ENCODE assay signal across 14 cellular contexts in the genomic region with DNA sequence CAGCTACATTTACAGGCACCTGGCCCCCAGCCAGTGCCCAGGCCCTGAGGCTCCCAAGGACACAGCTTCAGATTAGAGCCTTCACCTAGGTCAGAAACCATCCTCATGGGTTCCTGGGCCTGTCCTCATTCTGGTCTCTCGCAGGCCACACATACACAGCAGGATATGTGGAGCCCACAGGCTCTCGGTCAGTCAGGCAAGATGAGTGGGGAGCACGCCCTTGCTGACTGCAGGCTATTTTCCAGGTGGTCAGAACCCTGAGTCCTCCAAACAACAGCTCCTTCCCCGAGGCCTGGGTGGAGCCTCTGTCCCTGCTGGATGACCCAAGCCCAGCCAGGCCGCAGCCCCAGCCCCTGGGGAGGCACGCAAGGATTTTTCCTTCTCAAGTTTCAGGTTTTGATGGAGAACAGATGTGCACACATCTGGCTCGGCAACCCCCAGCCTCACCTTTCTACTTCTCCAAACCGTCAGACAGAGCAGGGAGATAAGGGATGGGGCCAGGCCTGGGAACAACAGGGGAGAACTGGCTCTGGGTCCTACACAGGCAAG. TPM values are rescaled to one million over a fixed set of nuclear protein-coding genes. Genes with fewer than 3 reads are reported as not detected.
DNase-seq lines count a peak whose midpoint lies in the region; ATAC-seq and TF ChIP-seq lines count a peak whose summit lies in the region.
"Had no signal": no experiment of that assay in that cellular context is flagged by ENCODE, and none has a peak within 500 bp of the region (broad histone marks: within the 10 kb centered on the region; RNA-seq: fewer than 3 reads in every experiment).

No MANE protein-coding gene starts in this region.

- ATAC-seq in IMR-90 (ENCODE audit: low read depth) (peak; percentile 9), T-helper 17 cell (no peak)

- H3K4me1 ChIP-seq in IMR-90 (ENCODE audit: control insufficient read depth, insufficient read depth, low read length) (peaks cover 26% of the 10 kb centered on the region), neural progenitor cell (peaks cover 43% of the 10 kb centered on the region)
- H3K4me1 ChIP-seq: foreskin keratinocyte, parathyroid adenoma had no signal

- peaks cover 38% of the 10 kb centered on the region for H3F3A ChIP-seq in neural progenitor cell (ENCODE audit: low read depth)

- H2BK15ac ChIP-seq in IMR-90 (ENCODE audit: low read depth, low read length): no peak overlapping the region; the same call in 2 of the 3 replicates

- H2BK20ac ChIP-seq in IMR-90 (ENCODE audit: low read depth, low read length): no peak overlapping the region

- peak overlapping the region; percentile 83 for H2AK9ac ChIP-seq in IMR-90 (replicated peaks; ENCODE audit: low read depth, low read length, poor library complexity)

- peaks cover 5% of the 10 kb centered on the region; the same call in 1 of the 2 replicates for H3K27me3 ChIP-seq in IMR-90 (ENCODE audit: control insufficient read depth, insufficient read depth, low read length)
- no peaks in the 10 kb centered on the region for H3K27me3 ChIP-seq in neural progenitor cell

- no peak overlapping the region for H3K4me3 ChIP-seq in IMR-90 (ENCODE audit: insufficient read depth, low read depth, low read length)
- peak overlapping the region; percentile 53 for H3K4me3 ChIP-seq in choroid plexus epithelial cell (ENCODE audit: low read depth, low read length)
- H3K4me3 ChIP-seq in neural progenitor cell: no peak overlapping the region

- in situ Hi-C loops in IMR-90 (cut with MboI; ENCODE audit: low sequenced_read_pairs): no loop called here

- H3K4me1 Mint-ChIP-seq in neural progenitor cell (peaks cover 53% of the 10 kb centered on the region), T-helper 17 cell (peaks cover 4% of the 10 kb centered on the region)

- H3K27ac Mint-ChIP-seq in neural progenitor cell (no peak overlapping the region), T-helper 17 cell (no peak overlapping the region)
- H3K27ac Mint-ChIP-seq: activated T-helper 1 cell treated with anti-CD3 and anti-CD28 coated beads, Interleukin-12 subunit alpha, Interleukin-12 subunit beta, Interleukin-2, Interleukin-4 antibody, amounts not matched to agents 30 ng/mL and 10 ng/mL and 1 ng/mL, durations not matched to agents 14 hours and 24 hours and 36 hours had no signal

- H3K36me3 Mint-ChIP-seq in neural progenitor cell (no peaks in the 10 kb centered on the region), T-helper 17 cell (ENCODE audit: low read depth) (peaks cover 10% of the 10 kb centered on the region)

- no peak overlapping the region for H3K23ac ChIP-seq in IMR-90 (ENCODE audit: low read depth, low read length)

- H4K5ac ChIP-seq in IMR-90 (ENCODE audit: low read depth, low read length): no peak overlapping the region

- TF ChIP-seq CTCF in IMR-90 (conservative IDR thresholded peaks at IDR 0.05; ENCODE audit: low read depth, low read length) (no peak), choroid plexus epithelial cell (conservative IDR thresholded peaks at IDR 0.05; ENCODE audit: low read depth, low read length) (no peak), neural progenitor cell (IDR thresholded peaks at IDR 0.05) (no peak)

- intact Hi-C loops in IMR-90 (cut with micrococcal nuclease) (no loop called here), posterior vena cava (cut with DNase I) (no loop called here)

- H3K36me3 ChIP-seq in IMR-90 (ENCODE audit: control insufficient read depth, insufficient read depth, low read length): no peaks in the 10 kb centered on the region
- H3K36me3 ChIP-seq in neural progenitor cell: no peaks in the 10 kb centered on the region

- dilution Hi-C loops in IMR-90 (cut with HindIII; ENCODE audit: low sequenced_read_pairs, unreplicated experiment): no loop called here

- CTCF ChIA-PET in IMR-90 (lab: Yijun Ruan, JAX): interaction anchor here (1.3 kb wide), 1 partner anchor 147 kb away, joined by 3 read pairs; no protein-coding TSS in a partner anchor

- H3K27me3 Mint-ChIP-seq in neural progenitor cell (ENCODE audit: insufficient read depth, low read depth) (peaks cover 25% of the 10 kb centered on the region), T-helper 17 cell (peaks cover 72% of the 10 kb centered on the region)

- 0 out of 2 replicates have a peak overlapping the region, but pooled peaks have one; percentile 35 for H3K14ac ChIP-seq in IMR-90 (replicated peaks; ENCODE audit: low read depth, low read length)

- H3K9ac ChIP-seq in IMR-90 (ENCODE audit: low read depth, low read length): no peak overlapping the region
- no peak overlapping the region for H3K9ac ChIP-seq in neural progenitor cell
- H3K9ac ChIP-seq: parathyroid adenoma had no signal

- no peaks in the 10 kb centered on the region for H3K79me1 ChIP-seq in IMR-90 (ENCODE audit: low read depth in 1 of 2, low read length in 2 of 2)

- H4K91ac ChIP-seq in IMR-90 (ENCODE audit: insufficient read depth, low read depth, low read length): no peak overlapping the region

- POLR2A ChIA-PET in IMR-90 (lab: Charles Lee; ENCODE audit: unreplicated experiment): no interaction called here

- no peaks in the 10 kb centered on the region for H3K79me2 ChIP-seq in neural progenitor cell (ENCODE audit: low read depth)
- H3K79me2 ChIP-seq: parathyroid adenoma had no signal

- H4K8ac ChIP-seq in IMR-90 (ENCODE audit: low read depth in 2 of 2, low read length in 2 of 2): no peak overlapping the region

- no peaks in the 10 kb centered on the region for H3K9me3 Mint-ChIP-seq in neural progenitor cell
- H3K9me3 Mint-ChIP-seq: activated T-helper 1 cell treated with anti-CD3 and anti-CD28 coated beads, Interleukin-12 subunit alpha, Interleukin-12 subunit beta, Interleukin-2, Interleukin-4 antibody, amounts not matched to agents 30 ng/mL and 10 ng/mL and 1 ng/mL, durations not matched to agents 14 hours and 24 hours and 36 hours had no signal

- H2BK120ac ChIP-seq in IMR-90 (ENCODE audit: low read depth, low read length): 0 out of 2 replicates have a peak overlapping the region, but pooled peaks have one; percentile 14

- no peak overlapping the region; the same call in 1 of the 2 replicates for H3K18ac ChIP-seq in IMR-90 (ENCODE audit: low read depth, low read length)

- H3K4me3 Mint-ChIP-seq in neural progenitor cell: peak overlapping the region; percentile 33
- H3K4me3 Mint-ChIP-seq in T-helper 17 cell: no peak overlapping the region
- H3K4me3 Mint-ChIP-seq: activated T-helper 1 cell treated with anti-CD3 and anti-CD28 coated beads, Interleukin-12 subunit alpha, Interleukin-12 subunit beta, Interleukin-2, Interleukin-4 antibody, amounts not matched to agents 30 ng/mL and 10 ng/mL and 1 ng/mL, durations not matched to agents 14 hours and 24 hours and 36 hours had no signal

- no peak overlapping the region for H3K56ac ChIP-seq in IMR-90 (ENCODE audit: extremely low read depth, insufficient read depth, low read length)

- peak overlapping the region; percentile 56; the same call in 1 of the 2 replicates for H3K4ac ChIP-seq in IMR-90 (ENCODE audit: low read depth, low read length)

- H3K9me1 ChIP-seq in IMR-90 (ENCODE audit: insufficient read depth, low read length): peaks cover 7% of the 10 kb centered on the region

- BruUV-seq in IMR-90 (replicated peaks; lab: Mats Ljungman, UMichigan): no TSS peak

- DNase-seq in AG20443 (ENCODE audit: low spot score) (peak; percentile 45), IMR-90 (peak; percentile 52), choroid plexus epithelial cell (ENCODE audit: low read depth) (peak; percentile 89), neural progenitor cell (ENCODE audit: low spot score) (peak; percentile 13), posterior vena cava (ENCODE audit: low spot score) (no peak), NCI-H1048 (lab: John Stamatoyannopoulos, UW) (no peak), T-helper 17 cell (no peak)
- no peak for DNase-seq in central memory CD4-positive, alpha-beta T cell
- DNase-seq: caudate nucleus had no signal

- no peaks in the 10 kb centered on the region for H3K9me3 ChIP-seq in IMR-90 (ENCODE audit: control insufficient read depth, insufficient read depth, low read length)
- no peaks in the 10 kb centered on the region for H3K9me3 ChIP-seq in neural progenitor cell (ENCODE audit: low read depth)
- H3K9me3 ChIP-seq in T-helper 17 cell (ENCODE audit: control insufficient read depth, low read length, poor library complexity, severe bottlenecking): no peaks in the 10 kb centered on the region

- WGBS in IMR-90 (ENCODE audit: extremely low coverage in 2 of 2, insufficient read length in 1 of 2), 2 experiments: no CpG with 5 or more reads among the region's 8 CpGs

- peaks cover under 1% of the 10 kb centered on the region; the same call in 1 of the 2 replicates for H4K20me1 ChIP-seq in IMR-90 (ENCODE audit: insufficient read depth, low read length)
- no peaks in the 10 kb centered on the region for H4K20me1 ChIP-seq in neural progenitor cell (ENCODE audit: low read depth)

- H3K4me2 ChIP-seq in IMR-90 (ENCODE audit: low read depth, low read length) (no peak overlapping the region), neural progenitor cell (peak overlapping the region; percentile 76)

- H3K27ac ChIP-seq in IMR-90 (ENCODE audit: insufficient read depth, low read length) (no peak overlapping the region), neural progenitor cell (no peak overlapping the region)
- H3K27ac ChIP-seq: foreskin keratinocyte, parathyroid adenoma had no signal

- H2AK5ac ChIP-seq in IMR-90 (ENCODE audit: low read depth, low read length): peak overlapping the region; percentile 90

- H2AFZ ChIP-seq in IMR-90 (replicated peaks; ENCODE audit: low read length, poor library complexity) (peak overlapping the region; percentile 33), neural progenitor cell (replicated peaks) (no peak overlapping the region)
- H2AFZ ChIP-seq: parathyroid adenoma had no signal

- TF ChIP-seq POLR2A in IMR-90 (IDR thresholded peaks at IDR 0.05; ENCODE audit: low read depth, low read length): no peak

- no peak for TF ChIP-seq RAD21 in IMR-90 (IDR thresholded peaks at IDR 0.05; ENCODE audit: low read length)

- H2BK5ac ChIP-seq in IMR-90 (ENCODE audit: low read depth, low read length, poor library complexity, severe bottlenecking): no peak overlapping the region

RNA-seq across cellular contexts. Expression of a gene that starts 1.6 kb away (rescaled TPM):
- total RNA-seq in IMR-90 (2012; rRNA removed): not detected in 2 replicates
- 0.14 and 0.17 TPM in 2 replicates for polyA plus RNA-seq in IMR-90 (2012; rRNA removed)
- polyA plus RNA-seq in IMR-90 (2012; cell fraction: cytosol; rRNA removed): 0.11 TPM in 1 of 2 replicates, not detected in the other
- polyA plus RNA-seq in IMR-90 (2012; cell fraction: nucleus; rRNA removed; ENCODE audit: low replicate concordance): 0.37 and 0.60 TPM in 2 replicates
- total RNA-seq in neural progenitor cell (ENCODE audit: low replicate concordance): 3.1 and 5.9 TPM in 2 replicates
- total RNA-seq in posterior vena cava: 1 to 10 TPM in 1 of 2 donors, not detected in 1; 1.3 TPM
- total RNA-seq in T-helper 17 cell: not detected
- total RNA-seq: foreskin keratinocyte, LHCN-M2 had no signal
- polyA plus RNA-seq: foreskin keratinocyte had no signal

RNA-seq across cellular contexts. Expression of a gene that starts 27.4 kb away (rescaled TPM):
- total RNA-seq in IMR-90 (2012; rRNA removed) (under 0.01 TPM in 2 replicates), neural progenitor cell (ENCODE audit: low replicate concordance) (0.68 TPM in 1 of 2 replicates, not detected in the other), posterior vena cava (100 to 1,000 TPM in 1 of 2 donors, 10 to 100 TPM in 1; 51.7 to 108 TPM), T-helper 17 cell (not detected)
- 0.79 and 1.0 TPM in 2 replicates for polyA plus RNA-seq in IMR-90 (2012; rRNA removed)
- 0.53 and 2.1 TPM in 2 replicates for polyA plus RNA-seq in IMR-90 (2012; cell fraction: cytosol; rRNA removed)
- 0.40 and 0.44 TPM in 2 replicates for polyA plus RNA-seq in IMR-90 (2012; cell fraction: nucleus; rRNA removed; ENCODE audit: low replicate concordance)
- total RNA-seq: activated T-helper 1 cell treated with anti-CD3 and anti-CD28 coated beads, Interleukin-12 subunit alpha, Interleukin-12 subunit beta, Interleukin-2, Interleukin-4 antibody, amounts not matched to agents 30 ng/mL and 10 ng/mL and 1 ng/mL, durations not matched to agents 14 hours and 24 hours and 36 hours; foreskin keratinocyte had no signal
- polyA plus RNA-seq: foreskin keratinocyte had no signal

RNA-seq across cellular contexts. Expression of a gene that starts 35.2 kb away (rescaled TPM):
- total RNA-seq in IMR-90 (2012; rRNA removed) (not detected in 2 replicates), neural progenitor cell (ENCODE audit: low replicate concordance) (1.9 TPM in 1 of 2 replicates, not detected in the other), posterior vena cava (not detected), T-helper 17 cell (not detected)
- not detected in 2 replicates for polyA plus RNA-seq in IMR-90 (2012; rRNA removed)
- not detected in 2 replicates for polyA plus RNA-seq in IMR-90 (2012; cell fraction: cytosol; rRNA removed)
- not detected in 2 replicates for polyA plus RNA-seq in IMR-90 (2012; cell fraction: nucleus; rRNA removed; ENCODE audit: low replicate concordance)
- total RNA-seq: activated T-helper 1 cell treated with anti-CD3 and anti-CD28 coated beads, Interleukin-12 subunit alpha, Interleukin-12 subunit beta, Interleukin-2, Interleukin-4 antibody, amounts not matched to agents 30 ng/mL and 10 ng/mL and 1 ng/mL, durations not matched to agents 14 hours and 24 hours and 36 hours; foreskin keratinocyte; LHCN-M2; lower leg skin had no signal
- polyA plus RNA-seq: foreskin keratinocyte had no signal

Comparison
In these comparisons a context has a peak if more than half of its experiments do, and no peak if none do; other contexts are left out.
1. DNase-seq: peak in AG20443 (single experiment), IMR-90 (single experiment), choroid plexus epithelial cell (single experiment) and neural progenitor cell (single experiment); none in posterior vena cava (single experiment), NCI-H1048 (single experiment), T-helper 17 cell (0 of 3) and central memory CD4-positive, alpha-beta T cell (single experiment).
2. RNA of a gene that starts 27.4 kb away (total RNA-seq): 51.7 to 108 TPM in posterior vena cava; under 0.01 TPM in IMR-90, 0.68 TPM in neural progenitor cell and not detected in T-helper 17 cell; every median in the first group is over 10 times any median in the second.